Comparison of ENCODE assay signal across 22 cellular contexts in genomic region chr14:80403036-80403435, GRCh38.
"Had no signal": no experiment of that assay in that cellular context is flagged by ENCODE, and none has a peak within 500 bp of the region (broad histone marks: within the 10 kb centered on the region; RNA-seq: fewer than 3 reads in every experiment).

No MANE protein-coding gene starts in this region.

- H3K9me3 ChIP-seq: adrenal gland had no signal

- H3K4me3 Mint-ChIP-seq: activated CD8-positive, alpha-beta T cell treated with anti-CD3 and anti-CD28 coated beads, Interleukin-2, amount 10 ng/mL, durations not matched to agents 7 days and 5 days; activated naive CD8-positive, alpha-beta T cell treated with anti-CD3 and anti-CD28 coated beads, Interleukin-2, amount 10 ng/mL, durations not matched to agents 7 days and 5 days; brain; T-helper 17 cell; WTC11 had no signal

- H3K27ac Mint-ChIP-seq: activated CD8-positive, alpha-beta T cell treated with anti-CD3 and anti-CD28 coated beads, Interleukin-2, amount 10 ng/mL, durations not matched to agents 7 days and 5 days; activated naive CD8-positive, alpha-beta T cell treated with anti-CD3 and anti-CD28 coated beads, Interleukin-2, amount 10 ng/mL, durations not matched to agents 7 days and 5 days; brain; T-helper 17 cell; WTC11 had no signal

- H3K36me3 ChIP-seq: adrenal gland had no signal

- H3K36me3 Mint-ChIP-seq: activated naive CD8-positive, alpha-beta T cell treated with anti-CD3 and anti-CD28 coated beads, Interleukin-2, amount 10 ng/mL, durations not matched to agents 7 days and 5 days; brain had no signal

- H3K27me3 ChIP-seq: adrenal gland had no signal

- H3K27ac ChIP-seq: adrenal gland, KMS-11, PC-9 had no signal

- H3K9me3 Mint-ChIP-seq: activated naive CD8-positive, alpha-beta T cell treated with anti-CD3 and anti-CD28 coated beads, Interleukin-2, amount 10 ng/mL, durations not matched to agents 7 days and 5 days had no signal

- H3K4me1 Mint-ChIP-seq: activated naive CD8-positive, alpha-beta T cell treated with anti-CD3 and anti-CD28 coated beads, Interleukin-2, amount 10 ng/mL, durations not matched to agents 7 days and 5 days; brain; T-helper 17 cell had no signal

- DNase-seq: activated CD4-positive, alpha-beta T cell treated with anti-CD3 and anti-CD28 coated beads for 48 hours; activated CD4-positive, alpha-beta T cell treated with anti-CD3 and anti-CD28 coated beads, Interleukin-2, amount 50 U/mL, for 4 hours; activated CD4-positive, CD25-positive, alpha-beta regulatory T cell treated with anti-CD3 and anti-CD28 coated beads, Interleukin-2, amount 50 U/mL, for 72 hours; activated CD8-positive, alpha-beta memory T cell treated with anti-CD3 and anti-CD28 coated beads, Interleukin-2, amount 50 U/mL, for 48 hours; activated CD8-positive, alpha-beta T cell treated with anti-CD3 and anti-CD28 coated beads, Interleukin-2, amount 10 ng/mL, durations not matched to agents 7 days and 5 days; activated naive CD4-positive, alpha-beta T cell treated with anti-CD3 and anti-CD28 coated beads, Interleukin-2, amount 50 U/mL, for 16 hours; activated naive CD8-positive, alpha-beta T cell treated with anti-CD3 and anti-CD28 coated beads, Interleukin-2, amount 10 ng/mL, durations not matched to agents 7 days and 5 days; activated T-cell treated with anti-CD3 and anti-CD28 coated beads, Interleukin-2, amount 50 U/mL, for 1 hour; adrenal gland; anterior cingulate cortex; cerebellar nuclear complex; NCI-H1092; NCI-H1930; NCI-H345; NCI-H524 treated with DMSO at 0.1 percent for 48 hours; PC-9; SIG-M5; T-helper 17 cell; T-helper 9 cell had no signal

- H3K9ac ChIP-seq: KMS-11 had no signal

- H3K27me3 Mint-ChIP-seq: activated naive CD8-positive, alpha-beta T cell treated with anti-CD3 and anti-CD28 coated beads, Interleukin-2, amount 10 ng/mL, durations not matched to agents 7 days and 5 days; brain had no signal

- H3K4me2 ChIP-seq: KMS-11, PC-9 had no signal

- H2AFZ ChIP-seq: PC-9 had no signal

- H3K4me1 ChIP-seq: adrenal gland had no signal

- H3K4me3 ChIP-seq: adrenal gland, PC-9 had no signal

- ATAC-seq: activated CD8-positive, alpha-beta T cell treated with anti-CD3 and anti-CD28 coated beads, Interleukin-2, amount 10 ng/mL, durations not matched to agents 7 days and 5 days; T-helper 17 cell; WTC11 had no signal
